Comparison of ENCODE assay signal across 2 cellular contexts in genomic region chr9:104747245-104747564, GRCh38.
TF ChIP-seq lines count a peak whose summit lies in the region.

No MANE protein-coding gene starts in this region.

TF ChIP-seq in H1, 55 proteins besides CTCF, POLR2A, EP300 and RAD21:
- no peak for TF ChIP-seq RFX5 (IDR thresholded peaks at IDR 0.05; ENCODE audit: borderline replicate concordance, low read depth, low read length)
- no peak for TF ChIP-seq TEAD4 (IDR thresholded peaks at IDR 0.05; ENCODE audit: low read depth, low read length)
- no peak for TF ChIP-seq TCF12 (IDR thresholded peaks at IDR 0.05; ENCODE audit: low read depth, low read length)
- TF ChIP-seq CEBPB (IDR thresholded peaks at IDR 0.05; ENCODE audit: low read depth, low read length), result no peak
- TF ChIP-seq MAFK (IDR thresholded peaks at IDR 0.05; ENCODE audit: low read depth, low read length), result no peak
- TF ChIP-seq ASH2L (IDR thresholded peaks at IDR 0.05; ENCODE audit: low read length), result no peak
- no peak for TF ChIP-seq GABPA (IDR thresholded peaks at IDR 0.05; ENCODE audit: borderline replicate concordance, insufficient read depth, low read length)
- TF ChIP-seq GTF2F1 (IDR thresholded peaks at IDR 0.05; ENCODE audit: borderline replicate concordance, low read depth, low read length), result no peak
- no peak for TF ChIP-seq SRF (IDR thresholded peaks at IDR 0.05; ENCODE audit: low read depth, low read length)
- no peak for TF ChIP-seq CTBP2 (IDR thresholded peaks at IDR 0.05; ENCODE audit: borderline replicate concordance, insufficient read depth, insufficient read length, low read length)
- no peak for TF ChIP-seq SAP30 (IDR thresholded peaks at IDR 0.05; ENCODE audit: insufficient read depth, insufficient replicate concordance, low read length)
- TF ChIP-seq BCL11A (IDR thresholded peaks at IDR 0.05; ENCODE audit: low read depth in 2 of 2, low read length in 2 of 2), result no peak
- no peak for TF ChIP-seq FOSL1 (IDR thresholded peaks at IDR 0.05; ENCODE audit: insufficient read depth, low read depth, low read length)
TF ChIP-seq in H1: peak in this region for 0.

TF ChIP-seq in neural cell, 6 proteins besides CTCF, POLR2A, EP300 and RAD21:
- TF ChIP-seq SMC3 (conservative IDR thresholded peaks at IDR 0.05; ENCODE audit: poor library complexity) (no peak), POLR2AphosphoS5 (IDR thresholded peaks at IDR 0.05) (no peak), TAF1 (IDR thresholded peaks at IDR 0.05; ENCODE audit: low read depth) (no peak), EZH2 (IDR thresholded peaks at IDR 0.05; ENCODE audit: borderline replicate concordance, insufficient read depth, low read length, poor library complexity, severe bottlenecking) (no peak), MXI1 (conservative IDR thresholded peaks at IDR 0.05; ENCODE audit: poor library complexity, severe bottlenecking) (no peak), REST (IDR thresholded peaks at IDR 0.05; ENCODE audit: borderline replicate concordance) (no peak)
